8 cellular contexts compared by ENCODE assay signal in the genomic region with DNA sequence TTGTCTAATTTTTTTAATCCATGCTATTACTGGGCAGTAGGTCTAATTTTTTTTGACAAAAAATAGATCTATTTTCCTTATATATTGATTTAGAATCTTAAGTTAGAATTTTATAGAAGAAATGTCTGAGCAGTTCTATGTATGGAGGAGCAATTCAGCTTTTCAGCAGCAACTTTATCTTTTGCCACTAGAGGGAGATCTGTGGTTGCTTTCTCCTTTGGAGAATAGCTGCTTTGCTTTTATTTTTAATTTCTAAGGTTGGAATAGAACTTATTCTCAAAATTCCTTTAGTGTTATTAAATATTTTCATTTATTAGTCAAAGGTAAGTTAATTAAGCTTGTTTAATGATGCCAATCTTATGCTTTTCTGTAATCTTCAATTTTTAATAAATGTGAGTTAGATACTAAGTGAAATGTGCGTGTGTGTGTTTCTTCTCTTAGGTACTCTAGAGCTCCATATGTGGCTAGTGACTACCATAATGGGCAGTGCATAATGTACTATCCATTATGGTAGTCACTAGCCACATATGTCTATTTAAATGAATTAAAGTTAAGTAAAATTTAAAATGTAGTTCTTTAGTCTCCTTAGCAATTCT. TPM values are rescaled to one million over a fixed set of nuclear protein-coding genes. Genes with fewer than 3 reads are reported as not detected.
DNase-seq lines count a peak whose midpoint lies in the region; ATAC-seq and TF ChIP-seq lines count a peak whose summit lies in the region.

No MANE protein-coding gene starts in this region.

- no peaks in the 10 kb centered on the region for H3K36me3 Mint-ChIP-seq in Calu3 (ENCODE audit: insufficient read depth, unreplicated experiment)

- H3K4me1 ChIP-seq in hepatocyte (ENCODE audit: insufficient read depth) = no peaks in the 10 kb centered on the region
- no peaks in the 10 kb centered on the region for H3K4me1 ChIP-seq in thyroid gland

- H3K79me2 ChIP-seq in hepatocyte = no peaks in the 10 kb centered on the region

- H4K20me1 ChIP-seq in hepatocyte (ENCODE audit: insufficient read depth, poor library complexity, severe bottlenecking) = no peaks in the 10 kb centered on the region

- no peaks in the 10 kb centered on the region for H3K27me3 Mint-ChIP-seq in Calu3 (ENCODE audit: unreplicated experiment)

- no TSS peak for BruUV-seq in Calu3 (replicated peaks; lab: Mats Ljungman, UMichigan)

- no peak overlapping the region for H3K4me3 Mint-ChIP-seq in Calu3 (ENCODE audit: low read depth, unreplicated experiment)

- H3K36me3 ChIP-seq in WERI-Rb-1 = no peaks in the 10 kb centered on the region; the same call in 1 of the 2 replicates
- no peaks in the 10 kb centered on the region for H3K36me3 ChIP-seq in hepatocyte (replicated peaks; ENCODE audit: insufficient read depth, low read depth)
- H3K36me3 ChIP-seq in thyroid gland = no peaks in the 10 kb centered on the region

- CTCF ChIA-PET in Calu3 (lab: Charles Lee) = interaction anchor here (1.0 to 1.6 kb wide), 2 partner anchors 75 to 120 kb away, joined by 3 to 5 read pairs; no protein-coding TSS in a partner anchor

- TF ChIP-seq CTCF in Calu3 (IDR thresholded peaks at IDR 0.05; ENCODE audit: unreplicated experiment) (peak; percentile 28), WERI-Rb-1 (IDR thresholded peaks at IDR 0.05; ENCODE audit: low read depth, low read length) (peak; percentile 56), hepatocyte (IDR thresholded peaks at IDR 0.05; ENCODE audit: poor library complexity) (peak; percentile 86), thyroid gland (IDR thresholded peaks at IDR 0.05) (peak in 5 of 6 experiments; percentile 26 to 57 (median 49)), omental fat pad (IDR thresholded peaks at IDR 0.05) (no peak)

- 94% methylated on average over 1 of the region's 1 CpG for WGBS in hepatocyte (ENCODE audit: low lambda C conversion rate, missing lambda C conversion rate)
- WGBS in thyroid gland, 2 donors = 97 to 100% methylated on average over 1 of the region's 1 CpG

- H3K27ac ChIP-seq in WERI-Rb-1 = no peak overlapping the region
- no peak overlapping the region for H3K27ac ChIP-seq in hepatocyte
- H3K27ac ChIP-seq in thyroid gland = no peak overlapping the region

- intact Hi-C loops in Calu3 (cut with micrococcal nuclease; ENCODE audit: unreplicated experiment) = loop anchor here (1.0 to 5.0 kb wide), 2 partner anchors 57 to 76 kb away; partner anchors contain the start of gene ESX1
- intact Hi-C loops in thyroid gland (cut with DNase I) = no loop called here

- no peaks in the 10 kb centered on the region for H3K9me3 ChIP-seq in WERI-Rb-1 (ENCODE audit: severe bottlenecking)
- H3K9me3 ChIP-seq in hepatocyte (ENCODE audit: low read depth) = no peaks in the 10 kb centered on the region
- H3K9me3 ChIP-seq in thyroid gland = no peaks in the 10 kb centered on the region

- no peak overlapping the region for H2AFZ ChIP-seq in hepatocyte

- H3K4me1 Mint-ChIP-seq in Calu3 (ENCODE audit: low read depth, unreplicated experiment) = no peaks in the 10 kb centered on the region

- H3K4me2 ChIP-seq in hepatocyte = no peak overlapping the region

- no peak overlapping the region for H3K27ac Mint-ChIP-seq in Calu3 (ENCODE audit: unreplicated experiment)

- ATAC-seq in GM18867 (IDR thresholded peaks at IDR 0.05; ENCODE audit: unreplicated experiment) = peak; percentile 76
- no peak for ATAC-seq in omental fat pad (ENCODE audit: low FRiP score)

- no peaks in the 10 kb centered on the region for H3K9me2 ChIP-seq in hepatocyte (replicated peaks; ENCODE audit: insufficient read depth)

- no peaks in the 10 kb centered on the region for H3K9me3 Mint-ChIP-seq in Calu3 (ENCODE audit: low read depth, unreplicated experiment)

- H3K4me3 ChIP-seq in WERI-Rb-1 (ENCODE audit: low read depth, low read length) = no peak overlapping the region
- H3K4me3 ChIP-seq in hepatocyte = no peak overlapping the region
- H3K4me3 ChIP-seq in thyroid gland (replicated peaks in 1 of 3) = no peak overlapping the region

- no peak for TF ChIP-seq POLR2A in thyroid gland (IDR thresholded peaks at IDR 0.05)

- H3K27me3 ChIP-seq in WERI-Rb-1 (ENCODE audit: insufficient read depth, low read depth, severe bottlenecking) = peaks cover 5% of the 10 kb centered on the region
- no peaks in the 10 kb centered on the region for H3K27me3 ChIP-seq in hepatocyte
- no peaks in the 10 kb centered on the region for H3K27me3 ChIP-seq in thyroid gland

- peak; percentile 20 for DNase-seq in Calu3
- DNase-seq in HT1080 (ENCODE audit: low read depth) = peak; percentile 8
- DNase-seq in WERI-Rb-1 = no peak
- peak; percentile 53 for DNase-seq in hepatocyte (ENCODE audit: low spot score)
- no peak for DNase-seq in thyroid gland
- DNase-seq in NK-92 treated with Interleukin-12 subunit alpha and Interleukin-12 subunit beta, amount 100 ng/mL, for 24 hours (lab: John Stamatoyannopoulos, UW) = no peak
- DNase-seq in omental fat pad (ENCODE audit: low spot score) = no peak

RNA-seq across cellular contexts. Expression of gene FAM199X, which starts 29.3 kb away (rescaled TPM):
- 31.6 and 31.9 TPM in 2 replicates for total RNA-seq in Calu3 (2022)
- 29.0 and 30.9 TPM in 2 replicates for total RNA-seq in HT1080 (2014; rRNA removed; shearing (Covaris generic))
- 17.1 and 21.3 TPM in 2 replicates for polyA plus RNA-seq in HT1080 (2015; cell fraction: cytosol; rRNA removed)
- 24.4 and 26.1 TPM in 2 replicates for polyA plus RNA-seq in HT1080 (2015; cell fraction: nucleus; rRNA removed)
- total RNA-seq in hepatocyte = 23.3 and 29.1 TPM in 2 replicates
- polyA plus RNA-seq in hepatocyte = 9.2 and 11.7 TPM in 2 replicates
- total RNA-seq in thyroid gland = 10 to 100 TPM; 36.3 to 51.9 (median 41.9) TPM
- total RNA-seq in omental fat pad = 10 to 100 TPM; 24.1 to 52.8 (median 35.9) TPM

RNA-seq across cellular contexts. Expression of gene SLC25A53, which starts 38.8 kb away (rescaled TPM):
- total RNA-seq in Calu3 (2022) (5.9 and 6.9 TPM in 2 replicates), hepatocyte (5.5 and 6.8 TPM in 2 replicates), thyroid gland (10 to 100 TPM; 13.3 to 25.7 (median 21.6) TPM), omental fat pad (10 to 100 TPM; 12.9 to 19.9 (median 16.8) TPM)
- 6.9 and 12.6 TPM in 2 replicates for total RNA-seq in HT1080 (2014; rRNA removed; shearing (Covaris generic))
- polyA plus RNA-seq in HT1080 (2015; cell fraction: cytosol; rRNA removed) = 3.5 and 4.5 TPM in 2 replicates
- 1.9 and 5.1 TPM in 2 replicates for polyA plus RNA-seq in HT1080 (2015; cell fraction: nucleus; rRNA removed)
- polyA plus RNA-seq in hepatocyte = 4.8 and 5.7 TPM in 2 replicates

RNA-seq across cellular contexts. Expression of gene ESX1, which starts 59.1 kb away (rescaled TPM):
- not detected in 2 replicates for total RNA-seq in Calu3 (2022)
- total RNA-seq in HT1080 (2014; rRNA removed; shearing (Covaris generic)) = 0.11 TPM in 1 of 2 replicates, not detected in the other
- polyA plus RNA-seq in HT1080 (2015; cell fraction: cytosol; rRNA removed) = 0.05 TPM in 1 of 2 replicates, not detected in the other
- polyA plus RNA-seq in HT1080 (2015; cell fraction: nucleus; rRNA removed) = not detected in 2 replicates
- total RNA-seq in hepatocyte = not detected in 2 replicates
- not detected in 2 replicates for polyA plus RNA-seq in hepatocyte
- total RNA-seq in thyroid gland = not detected
- total RNA-seq in omental fat pad = under 1 TPM in 1 of 4 donors, not detected in 3; 0.36 TPM

Comparison
In these comparisons a context has a peak if more than half of its experiments do, and no peak if none do; other contexts are left out.
1. DNase-seq: peak in Calu3 (single experiment), HT1080 (single experiment) and hepatocyte (single experiment); none in WERI-Rb-1 (single experiment), thyroid gland (0 of 2), NK-92 treated with Interleukin-12 subunit alpha and Interleukin-12 subunit beta, amount 100 ng/mL, for 24 hours (single experiment) and omental fat pad (single experiment).
2. CTCF ChIP-seq: peak in Calu3 (single experiment), WERI-Rb-1 (single experiment), hepatocyte (single experiment) and thyroid gland (5 of 6); none in omental fat pad (0 of 3).